In genomic region chr1:71081697-71082080, GRCh38 we compare ENCODE assay signal across 8 cellular contexts. TPM values are rescaled to one million over a fixed set of nuclear protein-coding genes. Genes with fewer than 3 reads are reported as not detected.
A peak's percentile ranks its signal among the peaks of the same experiment; 100 is the strongest.
DNase-seq lines count a peak whose midpoint lies in the region; ATAC-seq and TF ChIP-seq lines count a peak whose summit lies in the region.

No MANE protein-coding gene starts in this region.

- H3K9me3 ChIP-seq in MG63 (peaks cover 3% of the 10 kb centered on the region; the same call in 1 of the 2 replicates), body of pancreas (no peaks in the 10 kb centered on the region), upper lobe of left lung (no peaks in the 10 kb centered on the region)

- H3K4me1 ChIP-seq in body of pancreas = peaks cover 23% of the 10 kb centered on the region
- H3K4me1 ChIP-seq in upper lobe of left lung = peaks cover 22 to 34% (median 24%) of the 10 kb centered on the region in 4 donors

- intact Hi-C loops in body of pancreas (cut with DNase I) = no loop called here

- TF ChIP-seq EP300 in upper lobe of left lung (IDR thresholded peaks at IDR 0.05) = no peak

- H3K4me3 ChIP-seq in MG63 (peak overlapping the region; percentile 98), body of pancreas (peak overlapping the region in 1 of 2 donors; percentile 9), upper lobe of left lung (peak overlapping the region in 3 of 4 donors; percentile 75 to 88 (median 85))

- peaks cover 27% of the 10 kb centered on the region for H3K36me3 ChIP-seq in MG63
- peaks cover 0 to 3% of the 10 kb centered on the region in 2 donors for H3K36me3 ChIP-seq in body of pancreas (replicated peaks in 1 of 2; ENCODE audit: insufficient read depth in 1 of 2, low read depth in 2 of 2)
- peaks cover 3 to 18% (median 10%) of the 10 kb centered on the region in 4 donors for H3K36me3 ChIP-seq in upper lobe of left lung

- 39 to 50% methylated on average over 7 of the region's 7 CpGs for WGBS in body of pancreas, 2 donors
- 70 to 74% methylated on average over 7 of the region's 7 CpGs for WGBS in upper lobe of left lung, 2 donors

- ATAC-seq in body of pancreas (no peak), upper lobe of left lung (ENCODE audit: low FRiP score in 2 of 2) (no peak)

- TF ChIP-seq POLR2A in body of pancreas (IDR thresholded peaks at IDR 0.05) = no peak
- TF ChIP-seq POLR2A in upper lobe of left lung (IDR thresholded peaks at IDR 0.05) = no peak

- no peak for TF ChIP-seq CTCF in body of pancreas (IDR thresholded peaks at IDR 0.05)
- no peak for TF ChIP-seq CTCF in upper lobe of left lung (IDR thresholded peaks at IDR 0.05)

- peak; percentile 10 for DNase-seq in Ammon's horn (ENCODE audit: low spot score)
- no peak for DNase-seq in MG63
- peak in 3 of 4 donors; percentile 10 to 27 (median 14) for DNase-seq in body of pancreas
- peak; percentile 6 for DNase-seq in medulla oblongata (ENCODE audit: extremely low spot score)
- DNase-seq in upper lobe of left lung = no peak
- no peak for DNase-seq in NCI-H1048 (lab: John Stamatoyannopoulos, UW)
- DNase-seq in cerebellum (ENCODE audit: low spot score) = no peak
- DNase-seq in NK-92 (lab: John Stamatoyannopoulos, UW; ENCODE audit: unreplicated experiment) = no peak

- peak overlapping the region in 3 of 4 donors; percentile 85 to 96 (median 95) for H3K27ac ChIP-seq in body of pancreas
- H3K27ac ChIP-seq in upper lobe of left lung = peak overlapping the region in 3 of 4 donors; percentile 87 to 94 (median 93)

- no peaks in the 10 kb centered on the region for H3K27me3 ChIP-seq in MG63
- H3K27me3 ChIP-seq in body of pancreas = no peaks in the 10 kb centered on the region
- no peaks in the 10 kb centered on the region for H3K27me3 ChIP-seq in upper lobe of left lung

RNA-seq across cellular contexts. Expression of gene ZRANB2, which starts 0.9 kb away (rescaled TPM):
- 46.7 and 97.2 TPM in 2 replicates for total RNA-seq in MG63 (2014; rRNA removed; shearing (Covaris generic); ENCODE audit: low replicate concordance)
- 10 to 100 TPM; 55.7 to 56.0 TPM for total RNA-seq in body of pancreas
- 100 to 1,000 TPM in 2 of 6 donors, 10 to 100 TPM in 4; 51.3 to 203 (median 69.7) TPM for total RNA-seq in upper lobe of left lung
- 86.8 TPM for total RNA-seq in cerebellum

RNA-seq across cellular contexts. Expression of gene PTGER3, which starts 34.1 kb away (rescaled TPM):
- not detected in 2 replicates for total RNA-seq in MG63 (2014; rRNA removed; shearing (Covaris generic); ENCODE audit: low replicate concordance)
- 10 to 100 TPM; 15.0 to 65.3 TPM for total RNA-seq in body of pancreas
- total RNA-seq in upper lobe of left lung = 1 to 10 TPM in 3 of 6 donors, under 1 TPM in 2, not detected in 1; 0.44 to 4.9 (median 1.4) TPM
- total RNA-seq in cerebellum = 44.7 TPM

Comparison
In these comparisons a context has a peak if more than half of its experiments do, and no peak if none do; other contexts are left out.
1. DNase-seq: peak in Ammon's horn (single experiment), body of pancreas (3 of 4) and medulla oblongata (single experiment); none in MG63 (single experiment), upper lobe of left lung (0 of 2), NCI-H1048 (single experiment), cerebellum (single experiment) and NK-92 (single experiment).